ENCODE assay signal across 11 cellular contexts in genomic region chr20:49318091-49318429, GRCh38. TPM values are rescaled to one million over a fixed set of nuclear protein-coding genes. Genes with fewer than 3 reads are reported as not detected.
A peak's percentile ranks its signal among the peaks of the same experiment; 100 is the strongest.
DNase-seq lines count a peak whose midpoint lies in the region; ATAC-seq and TF ChIP-seq lines count a peak whose summit lies in the region.
"Had no signal": no experiment of that assay in that cellular context is flagged by ENCODE, and none has a peak within 500 bp of the region (broad histone marks: within the 10 kb centered on the region; RNA-seq: fewer than 3 reads in every experiment).

No MANE protein-coding gene starts in this region.

- peaks cover 12 to 13% of the 10 kb centered on the region in 2 donors for H3K4me1 ChIP-seq in ascending aorta
- H3K4me1 ChIP-seq in SJCRH30: no peaks in the 10 kb centered on the region

- H3K27ac Mint-ChIP-seq in activated CD8-positive, alpha-beta memory T cell treated with anti-CD3 and anti-CD28 coated beads, Interleukin-2, amount 10 ng/mL, durations not matched to agents 7 days and 5 days: no peak overlapping the region
- no peak overlapping the region for H3K27ac Mint-ChIP-seq in memory B cell
- no peak overlapping the region for H3K27ac Mint-ChIP-seq in stimulated activated naive CD8-positive, alpha-beta T cell treated with anti-CD3 and anti-CD28 coated beads, Interleukin-15, amount 100 ng/mL, for 72 hours

- no peaks in the 10 kb centered on the region for H3K9me3 ChIP-seq in ascending aorta
- H3K9me3 ChIP-seq in SJCRH30 (replicated peaks): peaks cover 5% of the 10 kb centered on the region; the same call in 1 of the 2 replicates

- TF ChIP-seq CTCF in ascending aorta (IDR thresholded peaks at IDR 0.05): no peak

- H3K27me3 Mint-ChIP-seq in activated CD8-positive, alpha-beta memory T cell treated with anti-CD3 and anti-CD28 coated beads, Interleukin-2, amount 10 ng/mL, durations not matched to agents 7 days and 5 days: peaks cover 66% of the 10 kb centered on the region
- H3K27me3 Mint-ChIP-seq in memory B cell: peaks cover 23% of the 10 kb centered on the region
- H3K27me3 Mint-ChIP-seq in stimulated activated naive CD8-positive, alpha-beta T cell treated with anti-CD3 and anti-CD28 coated beads, Interleukin-15, amount 100 ng/mL, for 72 hours: peaks cover 73% of the 10 kb centered on the region

- no peak for DNase-seq in activated CD8-positive, alpha-beta memory T cell treated with anti-CD3 and anti-CD28 coated beads, Interleukin-2, amount 10 ng/mL, durations not matched to agents 7 days and 5 days
- no peak for DNase-seq in activated CD8-positive, alpha-beta memory T cell treated with anti-CD3 and anti-CD28 coated beads, Interleukin-2, amount 50 U/mL, for 48 hours
- DNase-seq in ascending aorta (ENCODE audit: low spot score in 2 of 2) (no peak), memory B cell (ENCODE audit: low spot score in 2 of 2) (no peak), SK-N-DZ (ENCODE audit: low spot score) (no peak), SJCRH30 (no peak), glomerular visceral epithelial cell (ENCODE audit: extremely low spot score) (no peak)
- no peak for DNase-seq in stimulated activated naive CD8-positive, alpha-beta T cell treated with anti-CD3 and anti-CD28 coated beads, Interleukin-15, amount 100 ng/mL, for 72 hours
- DNase-seq: GF-D8 had no signal

- intact Hi-C loops in ascending aorta (cut with DNase I): no loop called here

- H3K27me3 ChIP-seq in ascending aorta: peaks cover 9% of the 10 kb centered on the region
- no peaks in the 10 kb centered on the region for H3K27me3 ChIP-seq in SJCRH30

- no peaks in the 10 kb centered on the region for H3K9me3 Mint-ChIP-seq in activated CD8-positive, alpha-beta memory T cell treated with anti-CD3 and anti-CD28 coated beads, Interleukin-2, amount 10 ng/mL, durations not matched to agents 7 days and 5 days (ENCODE audit: low read depth)
- no peaks in the 10 kb centered on the region for H3K9me3 Mint-ChIP-seq in memory B cell
- H3K9me3 Mint-ChIP-seq in stimulated activated naive CD8-positive, alpha-beta T cell treated with anti-CD3 and anti-CD28 coated beads, Interleukin-15, amount 100 ng/mL, for 72 hours: no peaks in the 10 kb centered on the region

- H3K36me3 ChIP-seq in ascending aorta (no peaks in the 10 kb centered on the region), SJCRH30 (no peaks in the 10 kb centered on the region)

- H3K27ac ChIP-seq in ascending aorta (no peak overlapping the region), SJCRH30 (no peak overlapping the region)

- peaks cover 16% of the 10 kb centered on the region for H3K4me1 Mint-ChIP-seq in activated CD8-positive, alpha-beta memory T cell treated with anti-CD3 and anti-CD28 coated beads, Interleukin-2, amount 10 ng/mL, durations not matched to agents 7 days and 5 days
- H3K4me1 Mint-ChIP-seq in memory B cell: peaks cover 6% of the 10 kb centered on the region
- peaks cover 23% of the 10 kb centered on the region for H3K4me1 Mint-ChIP-seq in stimulated activated naive CD8-positive, alpha-beta T cell treated with anti-CD3 and anti-CD28 coated beads, Interleukin-15, amount 100 ng/mL, for 72 hours

- no peak for ATAC-seq in activated CD8-positive, alpha-beta memory T cell treated with anti-CD3 and anti-CD28 coated beads, Interleukin-2, amount 10 ng/mL, durations not matched to agents 7 days and 5 days
- no peak for ATAC-seq in memory B cell (ENCODE audit: low read depth)
- peak; percentile 26 for ATAC-seq in stimulated activated naive CD8-positive, alpha-beta T cell treated with anti-CD3 and anti-CD28 coated beads, Interleukin-15, amount 100 ng/mL, for 72 hours
- ATAC-seq: HCT116 had no signal

- peak overlapping the region; percentile 32 to 59 for H3K4me3 ChIP-seq in ascending aorta
- H3K4me3 ChIP-seq in SJCRH30: no peak overlapping the region
- H3K4me3 ChIP-seq: lung had no signal

- H3K4me3 Mint-ChIP-seq in activated CD8-positive, alpha-beta memory T cell treated with anti-CD3 and anti-CD28 coated beads, Interleukin-2, amount 10 ng/mL, durations not matched to agents 7 days and 5 days: peak overlapping the region; percentile 55
- peak overlapping the region; percentile 45 for H3K4me3 Mint-ChIP-seq in memory B cell
- peak overlapping the region; percentile 92 to 95 for H3K4me3 Mint-ChIP-seq in stimulated activated naive CD8-positive, alpha-beta T cell treated with anti-CD3 and anti-CD28 coated beads, Interleukin-15, amount 100 ng/mL, for 72 hours

- CTCF ChIA-PET in activated CD8-positive, alpha-beta memory T cell treated with anti-CD3 and anti-CD28 coated beads, Interleukin-2, amount 10 ng/mL, durations not matched to agents 7 days and 5 days (lab: Charles Lee): interaction anchor here (1.0 to 2.0 kb wide), 3 partner anchors 15 to 216 kb away, joined by 3 to 8 read pairs (median 4); no protein-coding TSS in a partner anchor

- H3K36me3 Mint-ChIP-seq in activated CD8-positive, alpha-beta memory T cell treated with anti-CD3 and anti-CD28 coated beads, Interleukin-2, amount 10 ng/mL, durations not matched to agents 7 days and 5 days: no peaks in the 10 kb centered on the region
- H3K36me3 Mint-ChIP-seq in memory B cell: no peaks in the 10 kb centered on the region

RNA-seq across cellular contexts. Expression of gene ZNFX1, which starts 40.2 kb away (rescaled TPM):
- 10 to 100 TPM; 69.2 to 88.6 TPM for total RNA-seq in activated CD8-positive, alpha-beta memory T cell treated with anti-CD3 and anti-CD28 coated beads, Interleukin-2, amount 10 ng/mL, durations not matched to agents 7 days and 5 days
- total RNA-seq in ascending aorta: 49.1 TPM
- polyA plus RNA-seq in SK-N-DZ (2014; cell fraction: cytosol; rRNA removed): 5.2 and 6.0 TPM in 2 replicates
- polyA plus RNA-seq in SK-N-DZ (2014; cell fraction: nucleus; rRNA removed): 5.4 and 7.8 TPM in 2 replicates
- total RNA-seq in SJCRH30 (2014; rRNA removed; shearing (Covaris generic)): 23.8 and 25.5 TPM in 2 replicates
